Comparison of ENCODE assay signal across 13 cellular contexts in genomic region chr22:32781695-32782094, GRCh38. TPM values are rescaled to one million over a fixed set of nuclear protein-coding genes. Genes with fewer than 3 reads are reported as not detected.
"Had no signal": no experiment of that assay in that cellular context is flagged by ENCODE, and none has a peak within 500 bp of the region (broad histone marks: within the 10 kb centered on the region; RNA-seq: fewer than 3 reads in every experiment).

No MANE protein-coding gene starts in this region.

- H3K9me3 Mint-ChIP-seq: activated CD4-positive, alpha-beta memory T cell treated with anti-CD3 and anti-CD28 coated beads, Interleukin-2, amount 10 ng/mL, durations not matched to agents 7 days and 5 days; nephron progenitor cell; stimulated activated naive CD8-positive, alpha-beta T cell treated with anti-CD3 and anti-CD28 coated beads, Interleukin-15, amount 100 ng/mL, for 72 hours; T-cell had no signal

- H3K4me3 Mint-ChIP-seq: activated CD4-positive, alpha-beta memory T cell treated with anti-CD3 and anti-CD28 coated beads, Interleukin-2, amount 10 ng/mL, durations not matched to agents 7 days and 5 days; nephron progenitor cell; stimulated activated naive CD8-positive, alpha-beta T cell treated with anti-CD3 and anti-CD28 coated beads, Interleukin-15, amount 100 ng/mL, for 72 hours; T-cell had no signal

- H3K36me3 ChIP-seq: thoracic aorta had no signal

- ATAC-seq: stimulated activated naive CD8-positive, alpha-beta T cell treated with anti-CD3 and anti-CD28 coated beads, Interleukin-15, amount 100 ng/mL, for 72 hours; T-cell had no signal

- H3K9me3 ChIP-seq: thoracic aorta had no signal

- H3K4me3 ChIP-seq: coronary artery, thoracic aorta had no signal

- H3K27me3 Mint-ChIP-seq: activated CD4-positive, alpha-beta memory T cell treated with anti-CD3 and anti-CD28 coated beads, Interleukin-2, amount 10 ng/mL, durations not matched to agents 7 days and 5 days; stimulated activated naive CD8-positive, alpha-beta T cell treated with anti-CD3 and anti-CD28 coated beads, Interleukin-15, amount 100 ng/mL, for 72 hours had no signal

- H3K4me1 Mint-ChIP-seq: activated CD4-positive, alpha-beta memory T cell treated with anti-CD3 and anti-CD28 coated beads, Interleukin-2, amount 10 ng/mL, durations not matched to agents 7 days and 5 days; stimulated activated naive CD8-positive, alpha-beta T cell treated with anti-CD3 and anti-CD28 coated beads, Interleukin-15, amount 100 ng/mL, for 72 hours; T-cell had no signal

- H3K27ac Mint-ChIP-seq: activated CD4-positive, alpha-beta memory T cell treated with anti-CD3 and anti-CD28 coated beads, Interleukin-2, amount 10 ng/mL, durations not matched to agents 7 days and 5 days; nephron progenitor cell; stimulated activated naive CD8-positive, alpha-beta T cell treated with anti-CD3 and anti-CD28 coated beads, Interleukin-15, amount 100 ng/mL, for 72 hours; T-cell had no signal

- H3K36me3 Mint-ChIP-seq: T-cell had no signal

- DNase-seq: activated CD4-positive, alpha-beta memory T cell treated with anti-CD3 and anti-CD28 coated beads, Interleukin-2, amount 10 ng/mL, durations not matched to agents 7 days and 5 days; caudate nucleus; effector CD8-positive, alpha-beta T cell; head of caudate nucleus; nephron progenitor cell; stimulated activated CD4-positive, alpha-beta T cell treated with anti-CD3 and anti-CD28 coated beads, Interleukin-15, amount 100 ng/mL, for 24 hours; stimulated activated CD4-positive, alpha-beta T cell treated with anti-CD3 and anti-CD28 coated beads, Interleukin-4, amount 100 ng/mL, for 4 hours; stimulated activated naive CD8-positive, alpha-beta T cell treated with anti-CD3 and anti-CD28 coated beads, Interleukin-15, amount 100 ng/mL, for 72 hours; T-cell; T1000 had no signal

- H3K27ac ChIP-seq: thoracic aorta, VCaP had no signal

RNA-seq across cellular contexts. Expression of gene TIMP3, which starts 19.8 kb away (rescaled TPM):
- total RNA-seq: activated CD4-positive, alpha-beta memory T cell treated with anti-CD3 and anti-CD28 coated beads, Interleukin-2, amount 10 ng/mL, durations not matched to agents 7 days and 5 days had no signal
